Comparison of ENCODE assay signal across 18 cellular contexts in genomic region chr20:22599258-22599657, GRCh38. TPM values are rescaled to one million over a fixed set of nuclear protein-coding genes. Genes with fewer than 3 reads are reported as not detected.
"Had no signal": no experiment of that assay in that cellular context is flagged by ENCODE, and none has a peak within 500 bp of the region (broad histone marks: within the 10 kb centered on the region; RNA-seq: fewer than 3 reads in every experiment).

No MANE protein-coding gene starts in this region.

RNA-seq across cellular contexts. Expression of gene FOXA2, which starts 14.9 kb away (rescaled TPM):
- total RNA-seq: activated naive CD4-positive, alpha-beta T cell treated with anti-CD3 and anti-CD28 coated beads for 36 hours; activated naive CD4-positive, alpha-beta T cell treated with anti-CD3 and anti-CD28 coated beads, Interleukin-2, amount 50 U/mL, for 72 hours; activated naive CD8-positive, alpha-beta T cell treated with anti-CD3 and anti-CD28 coated beads for 36 hours; activated naive CD8-positive, alpha-beta T cell treated with anti-CD3 and anti-CD28 coated beads, Interleukin-2, amount 10 ng/mL, durations not matched to agents 7 days and 5 days; activated T-cell treated with anti-CD3 and anti-CD28 coated beads, Interleukin-2, amount 50 U/mL, for 4 hours; activated T-cell treated with anti-CD3 and anti-CD28 coated beads, Interleukin-2, amount 50 U/mL, for 72 hours; activated T-helper 1 cell treated with anti-CD3 and anti-CD28 coated beads, Interleukin-12 subunit alpha, Interleukin-12 subunit beta, Interleukin-2, Interleukin-4 antibody, amounts not matched to agents 30 ng/mL and 10 ng/mL and 1 ng/mL, durations not matched to agents 14 hours and 24 hours and 36 hours; activated T-helper 17 cell treated with anti-CD3 and anti-CD28 coated beads, Interleukin-2, amount 50 U/mL, for 72 hours; activated T-helper 2 cell treated with anti-CD3 and anti-CD28 coated beads, Interferon-gamma antibody, Interleukin-2, Interleukin-4, amounts not matched to agents 10 μg/mL and 5 μg/mL and 100 μg/mL, durations not matched to agents 14 hours and 24 hours and 36 hours; adrenal gland; aorta; ascending aorta; astrocyte; breast epithelium; cardiac septum; cerebellum; chondrocyte had no signal
- polyA plus RNA-seq: adrenal gland, cardiac muscle cell had no signal
